13 cellular contexts compared by ENCODE assay signal in the genomic region with DNA sequence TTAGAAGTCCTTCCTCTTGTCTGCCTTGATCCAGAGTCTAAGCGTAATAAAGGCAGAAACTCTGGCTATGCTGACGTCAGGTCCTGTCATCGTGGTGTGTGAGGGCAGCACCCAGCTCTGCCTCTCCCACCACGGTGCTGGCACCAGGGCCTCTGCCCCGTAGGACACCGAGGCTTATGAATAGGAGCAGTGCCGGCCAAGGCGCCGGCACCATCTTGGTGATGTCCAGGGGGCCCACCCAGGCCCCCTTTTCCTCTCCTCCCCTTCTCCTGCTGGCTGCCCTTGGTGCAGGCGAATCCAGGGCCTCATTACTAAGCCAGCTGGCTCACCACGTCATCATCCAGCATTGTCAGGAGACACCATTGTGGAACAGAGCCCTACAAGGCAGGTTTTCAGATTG.
A peak's percentile ranks its signal among the peaks of the same experiment; 100 is the strongest.
DNase-seq lines count a peak whose midpoint lies in the region; ATAC-seq and TF ChIP-seq lines count a peak whose summit lies in the region.
"Had no signal": no experiment of that assay in that cellular context is flagged by ENCODE, and none has a peak within 500 bp of the region (broad histone marks: within the 10 kb centered on the region; RNA-seq: fewer than 3 reads in every experiment).

No MANE protein-coding gene starts in this region.

- H3K27ac ChIP-seq in esophagus squamous epithelium (peak overlapping the region; percentile 79 to 97 (median 87)), lower lobe of right lung (peak overlapping the region; percentile 42), stomach (peak overlapping the region; percentile 45 to 91 (median 86))
- H3K27ac ChIP-seq in effector memory CD4-positive, alpha-beta T cell (ENCODE audit: insufficient read depth, low read length, poor library complexity, severe bottlenecking): no peak overlapping the region
- H3K27ac ChIP-seq: BLaER1 treated with 17β-estradiol and CSF1 and Interleukin-3, amounts not matched to agents 10 nM and 100 nM; KMS-11 had no signal

- TF ChIP-seq CTCF in esophagus squamous epithelium (IDR thresholded peaks at IDR 0.05) (no peak), lower lobe of right lung (IDR thresholded peaks at IDR 0.05) (no peak), stomach (IDR thresholded peaks at IDR 0.05) (no peak)

- H3K9me3 ChIP-seq in esophagus squamous epithelium: no peaks in the 10 kb centered on the region
- no peaks in the 10 kb centered on the region for H3K9me3 ChIP-seq in lower lobe of right lung
- no peaks in the 10 kb centered on the region for H3K9me3 ChIP-seq in stomach
- H3K9me3 ChIP-seq in effector memory CD4-positive, alpha-beta T cell (ENCODE audit: control insufficient read depth, low read length): no peaks in the 10 kb centered on the region
- H3K9me3 ChIP-seq: BLaER1 treated with 17β-estradiol and CSF1 and Interleukin-3, amounts not matched to agents 10 nM and 100 nM had no signal

- TF ChIP-seq EP300 in stomach (IDR thresholded peaks at IDR 0.05): no peak

- H3K4me3 ChIP-seq in esophagus squamous epithelium (no peak overlapping the region), lower lobe of right lung (no peak overlapping the region), stomach (no peak overlapping the region)
- no peak overlapping the region for H3K4me3 ChIP-seq in effector memory CD4-positive, alpha-beta T cell (ENCODE audit: insufficient read depth, low read depth, low read length, poor library complexity, severe bottlenecking)
- H3K4me3 ChIP-seq: BLaER1 treated with 17β-estradiol and CSF1 and Interleukin-3, amounts not matched to agents 10 nM and 100 nM had no signal

- 32 to 37% methylated on average over 2 to 8 of the region's 11 CpGs for WGBS in esophagus squamous epithelium, 2 donors
- WGBS in stomach, 5 donors: 54 to 81% (median 67%) methylated on average over 8 to 11 of the region's 11 CpGs

- H3K9me3 Mint-ChIP-seq in activated T-cell treated with anti-CD3 and anti-CD28 coated beads, Interleukin-2, amount 50 U/mL, for 4 hours: no peaks in the 10 kb centered on the region

- H3K4me1 ChIP-seq in esophagus squamous epithelium (peaks cover 45 to 100% (median 95%) of the 10 kb centered on the region in 3 donors), lower lobe of right lung (peaks cover 72% of the 10 kb centered on the region), stomach (peaks cover 55 to 100% (median 89%) of the 10 kb centered on the region in 4 donors)
- no peaks in the 10 kb centered on the region for H3K4me1 ChIP-seq in effector memory CD4-positive, alpha-beta T cell (ENCODE audit: control insufficient read depth, insufficient read depth, low read length, poor library complexity, severe bottlenecking)

- H3K27me3 ChIP-seq in esophagus squamous epithelium (no peaks in the 10 kb centered on the region), lower lobe of right lung (ENCODE audit: low read depth) (no peaks in the 10 kb centered on the region), stomach (no peaks in the 10 kb centered on the region)
- no peaks in the 10 kb centered on the region for H3K27me3 ChIP-seq in effector memory CD4-positive, alpha-beta T cell (replicated peaks; ENCODE audit: control insufficient read depth, insufficient read depth, low read length, poor library complexity, severe bottlenecking)
- H3K27me3 ChIP-seq: BLaER1 treated with 17β-estradiol and CSF1 and Interleukin-3, amounts not matched to agents 10 nM and 100 nM had no signal

- no peaks in the 10 kb centered on the region for H3K27me3 Mint-ChIP-seq in activated T-cell treated with anti-CD3 and anti-CD28 coated beads, Interleukin-2, amount 50 U/mL, for 4 hours (ENCODE audit: low read depth)

- intact Hi-C loops in esophagus squamous epithelium (cut with DNase I) (loop anchor here (10.0 kb wide), 1 partner anchor 50 kb away; no protein-coding TSS in a partner anchor), lower lobe of right lung (cut with DNase I) (no loop called here), stomach (cut with DNase I; ENCODE audit: low total_unique reads) (no loop called here)

- peak in 1 of 2 donors; percentile 16 for ATAC-seq in lower lobe of right lung
- ATAC-seq in activated T-cell treated with anti-CD3 and anti-CD28 coated beads, Interleukin-2, amount 50 U/mL, for 4 hours: no peak

- H3K36me3 ChIP-seq in esophagus squamous epithelium (peaks cover 0 to 98% (median 5%) of the 10 kb centered on the region in 3 donors), lower lobe of right lung (peaks cover 64% of the 10 kb centered on the region), stomach (peaks cover 19 to 78% (median 43%) of the 10 kb centered on the region in 4 donors)
- H3K36me3 ChIP-seq in effector memory CD4-positive, alpha-beta T cell (ENCODE audit: control insufficient read depth, insufficient read depth, low read length): peaks cover 4% of the 10 kb centered on the region

- TF ChIP-seq POLR2A in esophagus squamous epithelium (IDR thresholded peaks at IDR 0.05) (no peak), stomach (IDR thresholded peaks at IDR 0.05) (no peak)

- no peak overlapping the region for H3K4me3 Mint-ChIP-seq in activated T-cell treated with anti-CD3 and anti-CD28 coated beads, Interleukin-2, amount 50 U/mL, for 4 hours

- DNase-seq in NCI-H345 treated with DMSO at 0.1 percent for 48 hours (lab: John Stamatoyannopoulos, UW; ENCODE audit: unreplicated experiment) (peak; percentile 19), esophagus squamous epithelium (lab: John Stamatoyannopoulos, UW) (no peak), lower lobe of right lung (no peak), stomach (no peak), A172 (ENCODE audit: low spot score) (no peak)
- no peak for DNase-seq in activated T-cell treated with anti-CD3 and anti-CD28 coated beads, Interleukin-2, amount 50 U/mL, for 4 hours
- DNase-seq in effector memory CD4-positive, alpha-beta T cell: no peak
- no peak for DNase-seq in effector CD8-positive, alpha-beta T cell (lab: John Stamatoyannopoulos, UW)
- DNase-seq: activated CD4-positive, alpha-beta T cell treated with anti-CD3 and anti-CD28 coated beads for 1 hour; activated T-cell treated with anti-CD3 and anti-CD28 coated beads, Interleukin-2, amount 50 U/mL, for 48 hours; NCI-H1930 had no signal

- H3K4me1 Mint-ChIP-seq in activated T-cell treated with anti-CD3 and anti-CD28 coated beads, Interleukin-2, amount 50 U/mL, for 4 hours (ENCODE audit: low read depth): no peaks in the 10 kb centered on the region

- H3K36me3 Mint-ChIP-seq in activated T-cell treated with anti-CD3 and anti-CD28 coated beads, Interleukin-2, amount 50 U/mL, for 4 hours (ENCODE audit: insufficient read depth): peaks cover 10% of the 10 kb centered on the region
